30 cellular contexts compared by ENCODE assay signal in genomic region chr12:117273091-117273490, GRCh38.
"Had no signal": no experiment of that assay in that cellular context is flagged by ENCODE, and none has a peak within 500 bp of the region (broad histone marks: within the 10 kb centered on the region; RNA-seq: fewer than 3 reads in every experiment).

No MANE protein-coding gene starts in this region.

- H3K4me3 Mint-ChIP-seq: activated CD4-positive, alpha-beta memory T cell treated with anti-CD3 and anti-CD28 coated beads for 36 hours; activated CD4-positive, alpha-beta T cell treated with anti-CD3 and anti-CD28 coated beads, Interleukin-2, amount 10 ng/mL, durations not matched to agents 24 days and 14 days; activated naive CD4-positive, alpha-beta T cell treated with anti-CD3 and anti-CD28 coated beads, Interleukin-2, amount 50 U/mL, for 24 hours; activated naive CD8-positive, alpha-beta T cell treated with anti-CD3 and anti-CD28 coated beads, Interleukin-2, amount 50 U/mL, for 24 hours; natural killer cell treated with Interleukin-12 subunit alpha and Interleukin-12 subunit beta and Interleukin-15 and Interleukin-18, amount 100 ng/mL, for 72 hours; T-helper 17 cell had no signal

- H3K9me3 ChIP-seq: esophagus squamous epithelium, testis, transverse colon, uterus had no signal

- H3K4me1 ChIP-seq: esophagus squamous epithelium, testis, transverse colon, uterus had no signal

- DNase-seq: activated CD4-positive, alpha-beta memory T cell treated with anti-CD3 and anti-CD28 coated beads for 36 hours; activated CD4-positive, alpha-beta T cell treated with anti-CD3 and anti-CD28 coated beads, Interleukin-2, amount 10 ng/mL, durations not matched to agents 24 days and 14 days; activated CD4-positive, CD25-positive, alpha-beta regulatory T cell treated with anti-CD3 and anti-CD28 coated beads, Interleukin-2, amount 50 U/mL, for 72 hours; activated CD8-positive, alpha-beta memory T cell treated with anti-CD3 and anti-CD28 coated beads, Interleukin-2, amount 50 U/mL, for 4 hours; activated naive CD8-positive, alpha-beta T cell treated with anti-CD3 and anti-CD28 coated beads, Interleukin-2, amount 50 U/mL, for 24 hours; activated T-cell treated with anti-CD3 and anti-CD28 coated beads, Interleukin-2, amount 50 U/mL, for 1 hour; amygdala; dermis blood vessel endothelial cell; effector CD4-positive, alpha-beta T cell; esophagus squamous epithelium; glutamatergic neuron; hippocampal formation; kidney; mesendoderm; stimulated activated CD4-positive, alpha-beta T cell treated with anti-CD3 and anti-CD28 coated beads, Interleukin-12 subunit alpha, Interleukin-12 subunit beta, amount 100 ng/mL, for 4 hours; stimulated activated CD4-positive, alpha-beta T cell treated with anti-CD3 and anti-CD28 coated beads, Interleukin-4, amount 100 ng/mL, for 1 hour; stimulated activated naive CD8-positive, alpha-beta T cell treated with anti-CD3 and anti-CD28 coated beads, Interleukin-15, Interleukin-2, amounts not matched to agents 100 U/mL and 50 U/mL, for 24 hours; T-helper 17 cell; T1000; testis; transverse colon; uterus; WERI-Rb-1 had no signal

- H3K4me3 ChIP-seq: esophagus squamous epithelium, lung, skin epidermis, testis, transverse colon, uterus had no signal

- H3K27me3 ChIP-seq: testis had no signal

- H3K27ac Mint-ChIP-seq: activated CD4-positive, alpha-beta memory T cell treated with anti-CD3 and anti-CD28 coated beads for 36 hours; activated CD4-positive, alpha-beta T cell treated with anti-CD3 and anti-CD28 coated beads, Interleukin-2, amount 10 ng/mL, durations not matched to agents 24 days and 14 days; activated naive CD4-positive, alpha-beta T cell treated with anti-CD3 and anti-CD28 coated beads, Interleukin-2, amount 50 U/mL, for 24 hours; activated naive CD8-positive, alpha-beta T cell treated with anti-CD3 and anti-CD28 coated beads, Interleukin-2, amount 50 U/mL, for 24 hours; activated T-helper 2 cell treated with anti-CD3 and anti-CD28 coated beads, Interferon-gamma antibody, Interleukin-2, Interleukin-4, amounts not matched to agents 10 μg/mL and 5 μg/mL and 100 μg/mL, durations not matched to agents 14 hours and 24 hours and 36 hours; natural killer cell treated with Interleukin-12 subunit alpha and Interleukin-12 subunit beta and Interleukin-15 and Interleukin-18, amount 100 ng/mL, for 72 hours; T-helper 17 cell had no signal

- H3K27ac ChIP-seq: esophagus squamous epithelium, skin epidermis, testis, transverse colon, uterus, WERI-Rb-1 had no signal

- H3K36me3 ChIP-seq: esophagus squamous epithelium, transverse colon, uterus, WERI-Rb-1 had no signal

- H3K36me3 Mint-ChIP-seq: activated CD4-positive, alpha-beta memory T cell treated with anti-CD3 and anti-CD28 coated beads for 36 hours; activated naive CD4-positive, alpha-beta T cell treated with anti-CD3 and anti-CD28 coated beads, Interleukin-2, amount 50 U/mL, for 24 hours; natural killer cell treated with Interleukin-12 subunit alpha and Interleukin-12 subunit beta and Interleukin-15 and Interleukin-18, amount 100 ng/mL, for 72 hours had no signal

- ATAC-seq: activated naive CD8-positive, alpha-beta T cell treated with anti-CD3 and anti-CD28 coated beads, Interleukin-2, amount 50 U/mL, for 24 hours; left lobe of liver; natural killer cell treated with Interleukin-12 subunit alpha and Interleukin-12 subunit beta and Interleukin-15 and Interleukin-18, amount 100 ng/mL, for 72 hours; sciatic nerve; stimulated activated naive CD8-positive, alpha-beta T cell treated with anti-CD3 and anti-CD28 coated beads, Interleukin-15, Interleukin-2, amounts not matched to agents 100 U/mL and 50 U/mL, for 24 hours; T-helper 17 cell had no signal

- H3K9me3 Mint-ChIP-seq: activated CD4-positive, alpha-beta memory T cell treated with anti-CD3 and anti-CD28 coated beads for 36 hours; activated CD4-positive, alpha-beta T cell treated with anti-CD3 and anti-CD28 coated beads, Interleukin-2, amount 10 ng/mL, durations not matched to agents 24 days and 14 days; activated naive CD4-positive, alpha-beta T cell treated with anti-CD3 and anti-CD28 coated beads, Interleukin-2, amount 50 U/mL, for 24 hours; activated naive CD8-positive, alpha-beta T cell treated with anti-CD3 and anti-CD28 coated beads, Interleukin-2, amount 50 U/mL, for 24 hours; activated T-helper 2 cell treated with anti-CD3 and anti-CD28 coated beads, Interferon-gamma antibody, Interleukin-2, Interleukin-4, amounts not matched to agents 10 μg/mL and 5 μg/mL and 100 μg/mL, durations not matched to agents 14 hours and 24 hours and 36 hours had no signal

- H3K4me1 Mint-ChIP-seq: activated CD4-positive, alpha-beta T cell treated with anti-CD3 and anti-CD28 coated beads, Interleukin-2, amount 10 ng/mL, durations not matched to agents 24 days and 14 days; activated naive CD4-positive, alpha-beta T cell treated with anti-CD3 and anti-CD28 coated beads, Interleukin-2, amount 50 U/mL, for 24 hours; activated naive CD8-positive, alpha-beta T cell treated with anti-CD3 and anti-CD28 coated beads, Interleukin-2, amount 50 U/mL, for 24 hours; T-helper 17 cell had no signal
